In the genomic region with DNA sequence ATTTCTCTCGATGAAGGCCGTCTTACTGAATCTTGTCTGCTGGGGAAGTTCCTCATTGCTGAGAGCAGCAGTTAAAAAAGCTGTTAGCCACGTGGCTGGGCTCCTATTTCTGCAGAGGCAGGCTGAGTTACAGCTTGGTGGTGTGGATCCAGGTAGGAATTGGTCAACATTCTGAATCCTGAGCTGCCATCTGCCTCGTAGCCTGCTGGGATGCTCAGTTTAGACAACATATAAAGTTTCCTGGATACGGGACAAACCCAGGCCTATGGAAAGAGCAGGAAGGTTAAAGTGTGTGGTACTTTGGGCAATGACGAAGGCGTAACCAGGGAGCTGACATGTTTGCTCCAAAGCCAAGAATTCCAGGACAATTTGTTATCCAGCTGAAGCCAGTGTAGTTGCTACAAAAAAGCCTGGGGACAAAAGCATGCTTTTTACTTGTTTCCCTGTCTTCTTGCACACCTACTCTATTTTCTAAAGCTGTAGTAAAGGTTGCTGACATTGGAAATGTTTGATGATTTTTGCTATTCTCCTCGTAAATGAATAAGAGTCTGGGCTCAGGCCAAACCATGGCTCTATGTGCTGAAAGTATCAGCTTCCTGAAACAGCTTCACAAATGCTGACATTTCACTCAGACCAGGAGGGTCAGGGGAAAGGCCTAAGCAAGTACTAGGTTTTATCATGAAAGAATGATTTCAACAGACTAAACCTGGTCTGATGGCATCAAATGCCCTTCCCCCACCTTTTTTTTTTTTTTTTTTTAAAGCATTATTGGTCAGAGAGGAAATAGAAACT, we compare ENCODE assay signal across 17 cellular contexts. TPM values are rescaled to one million over a fixed set of nuclear protein-coding genes. Genes with fewer than 3 reads are reported as not detected.
A peak's percentile ranks its signal among the peaks of the same experiment; 100 is the strongest.
DNase-seq lines count a peak whose midpoint lies in the region; ATAC-seq and TF ChIP-seq lines count a peak whose summit lies in the region.
"Had no signal": no experiment of that assay in that cellular context is flagged by ENCODE, and none has a peak within 500 bp of the region (broad histone marks: within the 10 kb centered on the region; RNA-seq: fewer than 3 reads in every experiment).

No MANE protein-coding gene starts in this region.

- no peak overlapping the region for H3K4me3 ChIP-seq in PC-3 (ENCODE audit: low read length)
- no peak overlapping the region for H3K4me3 ChIP-seq in right cardiac atrium (ENCODE audit: low read length)
- H3K4me3 ChIP-seq in tibial artery, result no peak overlapping the region
- H3K4me3 ChIP-seq in A673 (ENCODE audit: low read depth, low read length, poor library complexity, severe bottlenecking), result no peak overlapping the region
- no peak overlapping the region for H3K4me3 ChIP-seq in mesenchymal stem cell (ENCODE audit: insufficient read depth in 1 of 2, low read depth in 1 of 2, low read length in 2 of 2)
- H3K4me3 ChIP-seq in WERI-Rb-1 (ENCODE audit: low read depth, low read length), result no peak overlapping the region
- H3K4me3 ChIP-seq: dorsolateral prefrontal cortex, esophagus squamous epithelium had no signal

- peaks cover 34% of the 10 kb centered on the region for H3K36me3 Mint-ChIP-seq in activated naive CD4-positive, alpha-beta T cell treated with anti-CD3 and anti-CD28 coated beads, Interleukin-2, amount 10 ng/mL, durations not matched to agents 7 days and 5 days
- H3K36me3 Mint-ChIP-seq in activated naive CD4-positive, alpha-beta T cell treated with anti-CD3 and anti-CD28 coated beads for 36 hours (ENCODE audit: low read depth), result peaks cover 16% of the 10 kb centered on the region

- no peak overlapping the region for H4K91ac ChIP-seq in mesenchymal stem cell (ENCODE audit: low read length)

- no peak overlapping the region for H3K18ac ChIP-seq in mesenchymal stem cell (ENCODE audit: low read depth in 1 of 2, low read length in 2 of 2)

- intact Hi-C loops in activated naive CD4-positive, alpha-beta T cell treated with anti-CD3 and anti-CD28 coated beads for 36 hours (cut with micrococcal nuclease), result no loop called here
- intact Hi-C loops in PC-3 (cut with micrococcal nuclease) (no loop called here), right cardiac atrium (cut with DNase I) (loop anchor here in 1 of 4 donors (10.0 kb wide), 1 partner anchor 62 kb away; no protein-coding TSS in a partner anchor), tibial artery (cut with DNase I; ENCODE audit: low total_unique reads) (no loop called here), A673 (cut with micrococcal nuclease; ENCODE audit: unreplicated experiment) (no loop called here)

- H3K4ac ChIP-seq in mesenchymal stem cell (ENCODE audit: low read depth in 1 of 2, low read length in 2 of 2), result no peak overlapping the region

- H3K9me3 ChIP-seq in PC-3 (ENCODE audit: low read length) (no peaks in the 10 kb centered on the region), right cardiac atrium (ENCODE audit: control insufficient read depth, low read length) (no peaks in the 10 kb centered on the region), tibial artery (no peaks in the 10 kb centered on the region), A673 (ENCODE audit: low read depth, low read length, poor library complexity, severe bottlenecking) (no peaks in the 10 kb centered on the region), mesenchymal stem cell (ENCODE audit: control insufficient read depth, low read length) (no peaks in the 10 kb centered on the region), WERI-Rb-1 (ENCODE audit: severe bottlenecking) (no peaks in the 10 kb centered on the region)
- H3K9me3 ChIP-seq: Caco-2, esophagus squamous epithelium had no signal

- no TSS peak for BruUV-seq in PC-3 (replicated peaks; lab: Mats Ljungman, UMichigan)
- BruUV-seq in A673 (replicated peaks; lab: Mats Ljungman, UMichigan), result no TSS peak

- H3K4me2 ChIP-seq in PC-3 (ENCODE audit: low read length), result no peak overlapping the region
- no peak overlapping the region for H3K4me2 ChIP-seq in mesenchymal stem cell (ENCODE audit: low read length, poor library complexity, severe bottlenecking)

- H3F3A ChIP-seq in PC-3 (ENCODE audit: low read length, unreplicated experiment), result no peaks in the 10 kb centered on the region

- H2BK15ac ChIP-seq in mesenchymal stem cell (ENCODE audit: low read depth, poor library complexity, severe bottlenecking), result no peak overlapping the region

- H4K20me1 ChIP-seq in PC-3 (ENCODE audit: low read length), result no peaks in the 10 kb centered on the region

- DNase-seq in activated naive CD4-positive, alpha-beta T cell treated with anti-CD3 and anti-CD28 coated beads, Interleukin-2, amount 10 ng/mL, durations not matched to agents 7 days and 5 days, result no peak
- DNase-seq in activated naive CD4-positive, alpha-beta T cell treated with anti-CD3 and anti-CD28 coated beads for 36 hours, result no peak
- DNase-seq in PC-3, result peak; percentile 22
- DNase-seq in right cardiac atrium, result no peak
- no peak for DNase-seq in tibial artery
- DNase-seq in A673 (ENCODE audit: low spot score), result no peak
- no peak for DNase-seq in mesenchymal stem cell
- no peak for DNase-seq in WERI-Rb-1
- DNase-seq: Caco-2, dorsolateral prefrontal cortex, esophagus squamous epithelium, Karpas-422, left colon, NCI-H1930, NCI-H774, T-helper 9 cell had no signal

- H2BK120ac ChIP-seq in mesenchymal stem cell (ENCODE audit: low read depth, low read length), result no peak overlapping the region

- no peak overlapping the region for H3K4me3 Mint-ChIP-seq in activated naive CD4-positive, alpha-beta T cell treated with anti-CD3 and anti-CD28 coated beads, Interleukin-2, amount 10 ng/mL, durations not matched to agents 7 days and 5 days
- no peak overlapping the region for H3K4me3 Mint-ChIP-seq in activated naive CD4-positive, alpha-beta T cell treated with anti-CD3 and anti-CD28 coated beads for 36 hours

- H3K27ac Mint-ChIP-seq in activated naive CD4-positive, alpha-beta T cell treated with anti-CD3 and anti-CD28 coated beads, Interleukin-2, amount 10 ng/mL, durations not matched to agents 7 days and 5 days, result peak overlapping the region; percentile 6
- H3K27ac Mint-ChIP-seq in activated naive CD4-positive, alpha-beta T cell treated with anti-CD3 and anti-CD28 coated beads for 36 hours, result no peak overlapping the region

- no peak overlapping the region for H2BK12ac ChIP-seq in mesenchymal stem cell (ENCODE audit: low read length in 2 of 2)

- peaks cover 17% of the 10 kb centered on the region for H3K4me1 ChIP-seq in PC-3 (ENCODE audit: insufficient read depth, low read length)
- peaks cover 11% of the 10 kb centered on the region for H3K4me1 ChIP-seq in right cardiac atrium (ENCODE audit: control insufficient read depth, insufficient read depth, low read length)
- H3K4me1 ChIP-seq in tibial artery, result peaks cover 0 to 60% (median 44%) of the 10 kb centered on the region in 4 donors
- no peaks in the 10 kb centered on the region for H3K4me1 ChIP-seq in A673 (ENCODE audit: insufficient read depth, low read length, poor library complexity, severe bottlenecking)
- peaks cover 14% of the 10 kb centered on the region for H3K4me1 ChIP-seq in mesenchymal stem cell (ENCODE audit: control insufficient read depth, insufficient read depth, low read depth, low read length)
- H3K4me1 ChIP-seq: Caco-2 had no signal

- H2AFZ ChIP-seq in PC-3 (ENCODE audit: low read length) (no peak overlapping the region), mesenchymal stem cell (ENCODE audit: low read depth, low read length) (no peak overlapping the region)

- H3K79me1 ChIP-seq in mesenchymal stem cell (replicated peaks; ENCODE audit: low read length, poor library complexity, severe bottlenecking), result peaks cover 2% of the 10 kb centered on the region

- no peaks in the 10 kb centered on the region for H3K79me2 ChIP-seq in PC-3 (ENCODE audit: low read length)

- H3K9me3 Mint-ChIP-seq in activated naive CD4-positive, alpha-beta T cell treated with anti-CD3 and anti-CD28 coated beads, Interleukin-2, amount 10 ng/mL, durations not matched to agents 7 days and 5 days, result no peaks in the 10 kb centered on the region
- no peaks in the 10 kb centered on the region for H3K9me3 Mint-ChIP-seq in activated naive CD4-positive, alpha-beta T cell treated with anti-CD3 and anti-CD28 coated beads for 36 hours

- H3K27ac ChIP-seq in PC-3 (ENCODE audit: low read length) (no peak overlapping the region), right cardiac atrium (ENCODE audit: low read length) (peak overlapping the region; percentile 58), tibial artery (peak overlapping the region; percentile 69 to 83), A673 (ENCODE audit: low read depth, low read length, poor library complexity, severe bottlenecking) (no peak overlapping the region), mesenchymal stem cell (ENCODE audit: low read length, poor library complexity, severe bottlenecking) (no peak overlapping the region), WERI-Rb-1 (no peak overlapping the region)
- H3K27ac ChIP-seq: esophagus squamous epithelium had no signal

- H3K27me3 ChIP-seq in PC-3 (ENCODE audit: low read length) (no peaks in the 10 kb centered on the region), right cardiac atrium (ENCODE audit: control insufficient read depth, insufficient read depth) (no peaks in the 10 kb centered on the region), tibial artery (no peaks in the 10 kb centered on the region), A673 (replicated peaks; ENCODE audit: insufficient read depth, low read depth, low read length, poor library complexity) (no peaks in the 10 kb centered on the region), mesenchymal stem cell (ENCODE audit: control insufficient read depth in 1 of 2, insufficient read depth in 1 of 2, low read length in 2 of 2) (no peaks in the 10 kb centered on the region), WERI-Rb-1 (ENCODE audit: insufficient read depth, low read depth, severe bottlenecking) (no peaks in the 10 kb centered on the region)
- H3K27me3 ChIP-seq: esophagus squamous epithelium had no signal

- peaks cover 37% of the 10 kb centered on the region for H3K36me3 ChIP-seq in PC-3 (ENCODE audit: low read depth, low read length)
- no peaks in the 10 kb centered on the region for H3K36me3 ChIP-seq in tibial artery
- peaks cover 37% of the 10 kb centered on the region for H3K36me3 ChIP-seq in A673 (ENCODE audit: insufficient read depth, low read length, poor library complexity, severe bottlenecking)
- H3K36me3 ChIP-seq in mesenchymal stem cell (ENCODE audit: control insufficient read depth in 1 of 2, insufficient read depth in 2 of 2, low read depth in 1 of 2, low read length in 2 of 2), result peaks cover 3 to 12% of the 10 kb centered on the region in 2 experiments
- H3K36me3 ChIP-seq in WERI-Rb-1, result peaks cover 45% of the 10 kb centered on the region

- H2AK5ac ChIP-seq in mesenchymal stem cell (ENCODE audit: low read length, severe bottlenecking), result no peak overlapping the region

- H3K14ac ChIP-seq in mesenchymal stem cell (ENCODE audit: low read length in 2 of 2), result no peak overlapping the region

- H3K9ac ChIP-seq in PC-3 (ENCODE audit: low read length) (no peak overlapping the region), mesenchymal stem cell (ENCODE audit: low read length) (no peak overlapping the region)

- no peaks in the 10 kb centered on the region for H3K27me3 Mint-ChIP-seq in activated naive CD4-positive, alpha-beta T cell treated with anti-CD3 and anti-CD28 coated beads, Interleukin-2, amount 10 ng/mL, durations not matched to agents 7 days and 5 days
- no peaks in the 10 kb centered on the region for H3K27me3 Mint-ChIP-seq in activated naive CD4-positive, alpha-beta T cell treated with anti-CD3 and anti-CD28 coated beads for 36 hours (ENCODE audit: low read depth)

- H4K8ac ChIP-seq in mesenchymal stem cell (ENCODE audit: low read length), result no peak overlapping the region

- 74% methylated on average over 8 of the region's 8 CpGs for WGBS in right cardiac atrium
- 97% methylated on average over 8 of the region's 8 CpGs for WGBS in mesenchymal stem cell

- ATAC-seq in PC-3 (peak; percentile 35), right cardiac atrium (peak; percentile 47 to 71)
- ATAC-seq: left colon had no signal

- no peak for TF ChIP-seq CTCF in PC-3 (conservative IDR thresholded peaks at IDR 0.05; ENCODE audit: low read depth, low read length)
- no peak for TF ChIP-seq CTCF in tibial artery (IDR thresholded peaks at IDR 0.05)
- no peak for TF ChIP-seq CTCF in A673 (conservative IDR thresholded peaks at IDR 0.05; ENCODE audit: low read depth, low read length)
- no peak for TF ChIP-seq CTCF in WERI-Rb-1 (IDR thresholded peaks at IDR 0.05; ENCODE audit: low read depth, low read length)

- no peaks in the 10 kb centered on the region for H3K9me2 ChIP-seq in PC-3 (replicated peaks; ENCODE audit: low read length)

- CTCF ChIA-PET in activated naive CD4-positive, alpha-beta T cell treated with anti-CD3 and anti-CD28 coated beads, Interleukin-2, amount 10 ng/mL, durations not matched to agents 7 days and 5 days (lab: Charles Lee), result interaction anchor here (1.2 kb wide), 1 partner anchor 16 kb away, joined by 4 read pairs; no protein-coding TSS in a partner anchor
- CTCF ChIA-PET in activated naive CD4-positive, alpha-beta T cell treated with anti-CD3 and anti-CD28 coated beads for 36 hours (lab: Charles Lee), result interaction anchor here (2.2 kb wide), 1 partner anchor 16 kb away, joined by 7 read pairs; no protein-coding TSS in a partner anchor
- CTCF ChIA-PET in PC-3 (lab: Charles Lee), result interaction anchor here (0.5 kb wide), 1 partner anchor 292 kb away, joined by 5 read pairs; the partner anchor contains the start of gene HM13
- CTCF ChIA-PET in A673 (lab: Charles Lee), result interaction anchor here (0.7 kb wide), 1 partner anchor 186 kb away, joined by 5 read pairs; no protein-coding TSS in a partner anchor

- H3K23ac ChIP-seq in mesenchymal stem cell (ENCODE audit: low read length in 2 of 2), result no peak overlapping the region

- POLR2A ChIA-PET in PC-3 (lab: Charles Lee; ENCODE audit: unreplicated experiment) (interaction anchor here (0.5 kb wide), 1 partner anchor 84 kb away, joined by 5 read pairs; the partner anchor contains the start of gene BCL2L1), A673 (lab: Charles Lee; ENCODE audit: low non-redundant PET) (no interaction called here)

- no peak overlapping the region for H2BK5ac ChIP-seq in mesenchymal stem cell (ENCODE audit: low read depth, low read length, poor library complexity, severe bottlenecking)

- peaks cover 10% of the 10 kb centered on the region for H3K4me1 Mint-ChIP-seq in activated naive CD4-positive, alpha-beta T cell treated with anti-CD3 and anti-CD28 coated beads, Interleukin-2, amount 10 ng/mL, durations not matched to agents 7 days and 5 days
- H3K4me1 Mint-ChIP-seq in activated naive CD4-positive, alpha-beta T cell treated with anti-CD3 and anti-CD28 coated beads for 36 hours (ENCODE audit: low read depth), result peaks cover 12% of the 10 kb centered on the region

RNA-seq across cellular contexts. Expression of gene MYLK2, which starts 12.4 kb away (rescaled TPM):
- under 1 TPM in 1 of 2 experiments, not detected in 1; 0.17 TPM for total RNA-seq in activated naive CD4-positive, alpha-beta T cell treated with anti-CD3 and anti-CD28 coated beads for 36 hours
- total RNA-seq in PC-3 (2014; rRNA removed) (1.7 TPM in 2 replicates), right cardiac atrium (1 to 10 TPM in 1 of 4 donors, under 1 TPM in 3; 0.51 to 2.0 (median 0.83) TPM), A673 (2021) (1.2 and 1.3 TPM in 2 replicates)
- 0.54 TPM for polyA plus RNA-seq in right cardiac atrium
- 0.06 TPM for polyA plus RNA-seq in mesenchymal stem cell (2013, experiment 1 of 2)
- polyA plus RNA-seq in mesenchymal stem cell (2013, experiment 2 of 2), result 0.04 TPM

RNA-seq across cellular contexts. Expression of gene FOXS1, which starts 38.6 kb away (rescaled TPM):
- not detected for total RNA-seq in activated naive CD4-positive, alpha-beta T cell treated with anti-CD3 and anti-CD28 coated beads for 36 hours
- total RNA-seq in PC-3 (2014; rRNA removed) (not detected in 2 replicates), right cardiac atrium (1 to 10 TPM; 2.0 to 4.3 (median 3.5) TPM), A673 (2021) (not detected in 2 replicates)
- 3.0 TPM for polyA plus RNA-seq in right cardiac atrium
- polyA plus RNA-seq in mesenchymal stem cell (2013, experiment 1 of 2), result 0.23 TPM
- polyA plus RNA-seq in mesenchymal stem cell (2013, experiment 2 of 2), result 0.26 TPM
- total RNA-seq: Caco-2, pulmonary artery endothelial cell had no signal

Comparison
In these comparisons a context has a peak if more than half of its experiments do, and no peak if none do; other contexts are left out.
1. H3K27ac ChIP-seq: peak in right cardiac atrium (single experiment) and tibial artery (2 of 2); none in PC-3 (single experiment), A673 (single experiment), mesenchymal stem cell (single experiment) and WERI-Rb-1 (single experiment).